In the genomic region with DNA sequence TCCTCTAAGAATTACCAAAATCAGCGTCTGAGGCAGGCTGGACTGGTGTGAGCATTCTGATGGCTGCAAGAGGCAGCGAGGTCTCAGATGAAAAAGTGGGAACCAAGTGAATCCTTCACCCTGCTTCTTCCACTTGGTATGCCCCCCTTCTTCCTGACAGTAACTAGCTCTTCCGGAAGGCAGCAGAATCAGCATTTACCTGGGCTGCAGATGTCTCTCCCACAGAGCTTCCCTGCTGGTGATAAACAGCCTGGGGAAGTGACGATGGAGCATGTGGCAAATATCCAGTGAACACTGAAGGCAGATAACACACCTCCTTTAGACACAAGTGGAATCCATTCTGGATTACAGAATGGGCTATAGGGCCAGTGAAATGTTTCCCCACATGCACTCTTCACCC, we compare ENCODE assay signal across 20 cellular contexts.
DNase-seq lines count a peak whose midpoint lies in the region; ATAC-seq and TF ChIP-seq lines count a peak whose summit lies in the region.
"Had no signal": no experiment of that assay in that cellular context is flagged by ENCODE, and none has a peak within 500 bp of the region (broad histone marks: within the 10 kb centered on the region; RNA-seq: fewer than 3 reads in every experiment).

No MANE protein-coding gene starts in this region.

- H4K20me1 ChIP-seq in SK-N-SH (ENCODE audit: insufficient read depth) (no peaks in the 10 kb centered on the region), OCI-LY7 (ENCODE audit: insufficient read depth, low read length) (no peaks in the 10 kb centered on the region)
- H4K20me1 ChIP-seq: BLaER1 had no signal

- H3K4me1 ChIP-seq in SK-N-SH (ENCODE audit: control insufficient read depth in 1 of 2, insufficient read depth in 2 of 2, low read depth in 1 of 2, low read length in 1 of 2) (peaks cover 0 to 12% of the 10 kb centered on the region in 2 experiments; a peak in 2 of 4 replicates), OCI-LY7 (ENCODE audit: insufficient read depth, low read length, poor library complexity, severe bottlenecking) (peaks cover 42% of the 10 kb centered on the region), endodermal cell (ENCODE audit: control insufficient read depth, insufficient read depth, low read length) (no peaks in the 10 kb centered on the region), sigmoid colon (no peaks in the 10 kb centered on the region)
- H3K4me1 ChIP-seq: SJSA1 had no signal

- intact Hi-C loops in OCI-LY7 (cut with micrococcal nuclease; ENCODE audit: unreplicated experiment): no loop called here
- intact Hi-C loops in sigmoid colon (cut with DNase I): no loop called here

- H3K4me2 ChIP-seq in SK-N-SH (no peak overlapping the region), OCI-LY7 (ENCODE audit: low read length) (no peak overlapping the region; the same call in 1 of the 2 replicates)
- H3K4me2 ChIP-seq: BLaER1 had no signal

- TF ChIP-seq EP300 in SK-N-SH (IDR thresholded peaks at IDR 0.05; ENCODE audit: borderline replicate concordance in 1 of 2, low read depth in 1 of 2, low read length in 1 of 2): no peak
- TF ChIP-seq EP300 in sigmoid colon (IDR thresholded peaks at IDR 0.05): no peak

- WGBS in SK-N-SH (ENCODE audit: low lambda C conversion rate): 47% methylated on average over 4 of the region's 4 CpGs
- 77 to 89% methylated on average over 3 to 4 of the region's 4 CpGs for WGBS in endodermal cell (ENCODE audit: insufficient coverage in 1 of 2, insufficient read length in 1 of 2), 2 experiments
- 78 to 91% methylated on average over 4 of the region's 4 CpGs for WGBS in sigmoid colon, 2 donors

- no peaks in the 10 kb centered on the region for H3K36me3 ChIP-seq in SK-N-SH (replicated peaks in 1 of 2; ENCODE audit: control insufficient read depth in 1 of 2, insufficient read depth in 2 of 2, low read length in 1 of 2)
- no peaks in the 10 kb centered on the region for H3K36me3 ChIP-seq in OCI-LY7 (ENCODE audit: insufficient read depth, low read length)
- H3K36me3 ChIP-seq in endodermal cell (ENCODE audit: control insufficient read depth, insufficient read depth, low read length): no peaks in the 10 kb centered on the region
- no peaks in the 10 kb centered on the region for H3K36me3 ChIP-seq in sigmoid colon
- H3K36me3 ChIP-seq: BLaER1, HAP-1, SJSA1 had no signal

- H3K36me3 Mint-ChIP-seq in endodermal cell (ENCODE audit: low read depth): no peaks in the 10 kb centered on the region
- no peaks in the 10 kb centered on the region for H3K36me3 Mint-ChIP-seq in stimulated activated effector memory CD8-positive, alpha-beta T cell treated with anti-CD3 and anti-CD28 coated beads, Interleukin-12 subunit alpha, Interleukin-12 subunit beta, amount 100 ng/mL, for 72 hours
- H3K36me3 Mint-ChIP-seq: CD4-positive, CD25-positive, alpha-beta regulatory T cell had no signal

- CTCF ChIA-PET in SK-N-SH (lab: Yijun Ruan, JAX): interaction anchor here (0.6 kb wide), 1 partner anchor 1009 kb away, joined by 3 read pairs; no protein-coding TSS in a partner anchor
- CTCF ChIA-PET in OCI-LY7 (lab: Charles Lee; ENCODE audit: unreplicated experiment): no interaction called here

- H3K27ac ChIP-seq in SK-N-SH (ENCODE audit: low read depth in 2 of 2, low read length in 1 of 2) (peak overlapping the region in 1 of 2 experiments; percentile 53; a peak in 1 of 4 replicates), OCI-LY7 (ENCODE audit: low read depth, low read length, poor library complexity, severe bottlenecking) (no peak overlapping the region), endodermal cell (ENCODE audit: low read depth, low read length) (no peak overlapping the region), sigmoid colon (no peak overlapping the region)
- H3K27ac ChIP-seq: BLaER1, GM23248, SJSA1 had no signal

- H3K4me3 Mint-ChIP-seq in endodermal cell: no peak overlapping the region
- no peak overlapping the region for H3K4me3 Mint-ChIP-seq in stimulated activated effector memory CD8-positive, alpha-beta T cell treated with anti-CD3 and anti-CD28 coated beads, Interleukin-12 subunit alpha, Interleukin-12 subunit beta, amount 100 ng/mL, for 72 hours
- H3K4me3 Mint-ChIP-seq: CD4-positive, CD25-positive, alpha-beta regulatory T cell; HFFc6 had no signal

- BruUV-seq in OCI-LY7 (replicated peaks; lab: Mats Ljungman, UMichigan): no TSS peak

- H3K27ac Mint-ChIP-seq in endodermal cell: no peak overlapping the region
- H3K27ac Mint-ChIP-seq in stimulated activated effector memory CD8-positive, alpha-beta T cell treated with anti-CD3 and anti-CD28 coated beads, Interleukin-12 subunit alpha, Interleukin-12 subunit beta, amount 100 ng/mL, for 72 hours: no peak overlapping the region
- H3K27ac Mint-ChIP-seq: CD4-positive, CD25-positive, alpha-beta regulatory T cell; HFFc6 had no signal

- no peak overlapping the region for H3K9ac ChIP-seq in SK-N-SH
- H3K9ac ChIP-seq in endodermal cell (ENCODE audit: extremely low read depth, low read length, poor library complexity, severe bottlenecking): no peak overlapping the region
- H3K9ac ChIP-seq: BLaER1, GM23248 had no signal

- no peak overlapping the region for H3K4me3 ChIP-seq in SK-N-SH (ENCODE audit: low read depth in 2 of 2, low read length in 1 of 2)
- no peak overlapping the region for H3K4me3 ChIP-seq in OCI-LY7 (ENCODE audit: low read depth, low read length, poor library complexity, severe bottlenecking)
- H3K4me3 ChIP-seq in endodermal cell (ENCODE audit: low read length): no peak overlapping the region
- no peak overlapping the region for H3K4me3 ChIP-seq in sigmoid colon
- H3K4me3 ChIP-seq: BLaER1, GM23248, HAP-1, SJSA1 had no signal

- no peak for ATAC-seq in SK-N-SH treated with all-trans-retinoic acid at 6 μM for 48 hours
- ATAC-seq in stimulated activated effector memory CD8-positive, alpha-beta T cell treated with anti-CD3 and anti-CD28 coated beads, Interleukin-12 subunit alpha, Interleukin-12 subunit beta, amount 100 ng/mL, for 72 hours: no peak
- ATAC-seq: HepG2 had no signal

- TF ChIP-seq CTCF in SK-N-SH (IDR thresholded peaks at IDR 0.05) (no peak), OCI-LY7 (conservative IDR thresholded peaks at IDR 0.05; ENCODE audit: low read length) (no peak), endodermal cell (conservative IDR thresholded peaks at IDR 0.05) (no peak), sigmoid colon (IDR thresholded peaks at IDR 0.05) (no peak)

- no peaks in the 10 kb centered on the region for H3K27me3 ChIP-seq in SK-N-SH (ENCODE audit: insufficient read depth)
- no peaks in the 10 kb centered on the region for H3K27me3 ChIP-seq in endodermal cell (ENCODE audit: control insufficient read depth, insufficient read depth, low read length, poor library complexity, severe bottlenecking)
- no peaks in the 10 kb centered on the region for H3K27me3 ChIP-seq in sigmoid colon
- H3K27me3 ChIP-seq: BLaER1, SJSA1 had no signal

- no peak for TF ChIP-seq RAD21 in SK-N-SH (IDR thresholded peaks at IDR 0.05; ENCODE audit: low read length)

- H3K9me3 ChIP-seq in SK-N-SH (no peaks in the 10 kb centered on the region), OCI-LY7 (ENCODE audit: low read length) (no peaks in the 10 kb centered on the region), endodermal cell (ENCODE audit: control insufficient read depth, low read length) (no peaks in the 10 kb centered on the region), sigmoid colon (no peaks in the 10 kb centered on the region)
- H3K9me3 ChIP-seq: BLaER1, HAP-1, SJSA1 had no signal

- POLR2A ChIA-PET in SK-N-SH (lab: Yijun Ruan, JAX): no interaction called here
- POLR2A ChIA-PET in OCI-LY7 (lab: Charles Lee): interaction anchor here (0.8 to 5.7 kb wide), 4 partner anchors 10 to 189 kb away, joined by 3 to 76 read pairs (median 4); no protein-coding TSS in a partner anchor

- no peaks in the 10 kb centered on the region for H3F3A ChIP-seq in SK-N-SH (replicated peaks; ENCODE audit: insufficient read depth)

- H3K27me3 Mint-ChIP-seq in endodermal cell (ENCODE audit: insufficient read depth): no peaks in the 10 kb centered on the region
- H3K27me3 Mint-ChIP-seq: CD4-positive, CD25-positive, alpha-beta regulatory T cell had no signal

- no peaks in the 10 kb centered on the region for H3K9me2 ChIP-seq in SK-N-SH
- no peaks in the 10 kb centered on the region for H3K9me2 ChIP-seq in OCI-LY7 (ENCODE audit: insufficient read depth, low read length)

- no peak overlapping the region for H2AFZ ChIP-seq in SK-N-SH (ENCODE audit: low read depth)
- H2AFZ ChIP-seq in OCI-LY7 (ENCODE audit: low read length): peak overlapping the region; percentile 50
- H2AFZ ChIP-seq: GM23248 had no signal

- peaks cover 7% of the 10 kb centered on the region for H3K4me1 Mint-ChIP-seq in endodermal cell
- H3K4me1 Mint-ChIP-seq in stimulated activated effector memory CD8-positive, alpha-beta T cell treated with anti-CD3 and anti-CD28 coated beads, Interleukin-12 subunit alpha, Interleukin-12 subunit beta, amount 100 ng/mL, for 72 hours: no peaks in the 10 kb centered on the region
- H3K4me1 Mint-ChIP-seq: CD4-positive, CD25-positive, alpha-beta regulatory T cell had no signal

- H3K79me2 ChIP-seq in SK-N-SH (ENCODE audit: insufficient read depth) (no peaks in the 10 kb centered on the region), OCI-LY7 (ENCODE audit: insufficient read depth, low read depth, low read length) (no peaks in the 10 kb centered on the region)

- DNase-seq in SK-N-SH (no peak), OCI-LY7 (ENCODE audit: low spot score) (no peak), endodermal cell (peak; percentile 65), sigmoid colon (no peak), NOMO-1 (lab: John Stamatoyannopoulos, UW; ENCODE audit: unreplicated experiment in 2 of 2) (no peak)
- no peak for DNase-seq in stimulated activated effector memory CD8-positive, alpha-beta T cell treated with anti-CD3 and anti-CD28 coated beads, Interleukin-12 subunit alpha, Interleukin-12 subunit beta, amount 100 ng/mL, for 72 hours (ENCODE audit: low spot score in 2 of 2)
- DNase-seq: CD4-positive, CD25-positive, alpha-beta regulatory T cell; GM23248; HFFc6; Karpas-422; NCI-H1092 treated with DMSO at 0.1 percent for 48 hours; NCI-H1436; NCI-H1930; NCI-H2107; NCI-H524 had no signal

- TF ChIP-seq POLR2A in sigmoid colon (IDR thresholded peaks at IDR 0.05): no peak

- peaks cover 6% of the 10 kb centered on the region for H3K9me3 Mint-ChIP-seq in endodermal cell
- H3K9me3 Mint-ChIP-seq in stimulated activated effector memory CD8-positive, alpha-beta T cell treated with anti-CD3 and anti-CD28 coated beads, Interleukin-12 subunit alpha, Interleukin-12 subunit beta, amount 100 ng/mL, for 72 hours: no peaks in the 10 kb centered on the region
- H3K9me3 Mint-ChIP-seq: HFFc6 had no signal

TF ChIP-seq in SK-N-SH, 30 proteins besides CTCF, POLR2A, EP300 and RAD21 (continues in another document):
- 0 out of 2 replicates have a peak, but pooled peaks have one; percentile 9 for TF ChIP-seq GATA2 (CRISPR knock-in tag; IDR thresholded peaks at IDR 0.05)
